Comparison of ENCODE assay signal across 12 cellular contexts in genomic region chr16:31129568-31130335, GRCh38. TPM values are rescaled to one million over a fixed set of nuclear protein-coding genes. Genes with fewer than 3 reads are reported as not detected.
DNase-seq lines count a peak whose midpoint lies in the region; ATAC-seq and TF ChIP-seq lines count a peak whose summit lies in the region.
"Had no signal": no experiment of that assay in that cellular context is flagged by ENCODE, and none has a peak within 500 bp of the region (broad histone marks: within the 10 kb centered on the region; RNA-seq: fewer than 3 reads in every experiment).

No MANE protein-coding gene starts in this region.

- H3K27ac ChIP-seq in C4-2B (peak overlapping the region; percentile 71), hepatocyte (peak overlapping the region; percentile 98), rectal smooth muscle tissue (ENCODE audit: low read depth, low read length) (peak overlapping the region; percentile 64)

- no peak overlapping the region for H2AFZ ChIP-seq in hepatocyte

- no peaks in the 10 kb centered on the region for H3K27me3 ChIP-seq in hepatocyte
- H3K27me3 ChIP-seq in rectal smooth muscle tissue (ENCODE audit: control insufficient read depth, insufficient read depth, low read length): no peaks in the 10 kb centered on the region

- DNase-seq in amniotic epithelial cell (ENCODE audit: low read depth) (peak; percentile 37), hepatocyte (ENCODE audit: low spot score) (peak; percentile 16), NCI-H774 (lab: John Stamatoyannopoulos, UW) (no peak), T-helper 1 cell (no peak), NCI-H69 (lab: John Stamatoyannopoulos, UW) (no peak)
- DNase-seq: activated T-cell treated with anti-CD3 and anti-CD28 coated beads, Interleukin-2, amount 50 U/mL, for 1 hour; effector CD8-positive, alpha-beta T cell; NCI-H1105 treated with DMSO at 0.1 percent for 48 hours had no signal

- peaks cover 20% of the 10 kb centered on the region for H3K79me2 ChIP-seq in hepatocyte

- H3K4me3 ChIP-seq in hepatocyte (no peak overlapping the region), rectal smooth muscle tissue (ENCODE audit: low read length) (no peak overlapping the region)

- H3K4me2 ChIP-seq in hepatocyte: no peak overlapping the region

- TF ChIP-seq CTCF in C4-2B (conservative IDR thresholded peaks at IDR 0.05) (no peak), hepatocyte (IDR thresholded peaks at IDR 0.05; ENCODE audit: poor library complexity) (no peak)

- H3K9ac ChIP-seq in rectal smooth muscle tissue (ENCODE audit: low read length): no peak overlapping the region

- H4K20me1 ChIP-seq in hepatocyte (ENCODE audit: insufficient read depth, poor library complexity, severe bottlenecking): peaks cover 4% of the 10 kb centered on the region

- ATAC-seq in HG03045 (IDR thresholded peaks at IDR 0.05; ENCODE audit: unreplicated experiment): no peak

- WGBS in hepatocyte (ENCODE audit: low lambda C conversion rate, missing lambda C conversion rate): 90% methylated on average over 27 of the region's 29 CpGs

- H3K36me3 ChIP-seq in hepatocyte (replicated peaks; ENCODE audit: insufficient read depth, low read depth) (no peaks in the 10 kb centered on the region), rectal smooth muscle tissue (ENCODE audit: control insufficient read depth, insufficient read depth, low read length) (peaks cover 15% of the 10 kb centered on the region)

- H3K4me1 ChIP-seq in hepatocyte (ENCODE audit: insufficient read depth) (peaks cover 57% of the 10 kb centered on the region), rectal smooth muscle tissue (ENCODE audit: control insufficient read depth, insufficient read depth, low read length) (no peaks in the 10 kb centered on the region)

- H3K9me3 ChIP-seq in hepatocyte (ENCODE audit: low read depth): no peaks in the 10 kb centered on the region

- no peaks in the 10 kb centered on the region for H3K9me2 ChIP-seq in hepatocyte (replicated peaks; ENCODE audit: insufficient read depth)

RNA-seq across cellular contexts. Expression of gene PRSS8, which starts 5.8 kb away (rescaled TPM):
- total RNA-seq in hepatocyte: 155 and 192 TPM in 2 replicates
- 297 and 320 TPM in 2 replicates for polyA plus RNA-seq in hepatocyte
- total RNA-seq: osteocyte had no signal

RNA-seq across cellular contexts. Expression of gene KAT8, which starts 12.3 kb away (rescaled TPM):
- 44.2 and 53.4 TPM in 2 replicates for total RNA-seq in hepatocyte
- 33.9 and 34.8 TPM in 2 replicates for polyA plus RNA-seq in hepatocyte

RNA-seq across cellular contexts. Expression of gene PRSS36, which starts 20.1 kb away (rescaled TPM):
- 0.63 and 2.9 TPM in 2 replicates for total RNA-seq in hepatocyte
- 1.4 and 2.1 TPM in 2 replicates for polyA plus RNA-seq in hepatocyte

RNA-seq across cellular contexts. Expression of gene BCKDK, which starts 21.6 kb away (rescaled TPM):
- 27.3 and 30.9 TPM in 2 replicates for total RNA-seq in hepatocyte
- polyA plus RNA-seq in hepatocyte: 62.1 and 75.2 TPM in 2 replicates

RNA-seq across cellular contexts. Expression of gene VKORC1, which starts 35.2 kb away (rescaled TPM):
- total RNA-seq in hepatocyte: 105 and 128 TPM in 2 replicates
- polyA plus RNA-seq in hepatocyte: 195 and 228 TPM in 2 replicates

Comparison
In these comparisons a context has a peak if more than half of its experiments do, and no peak if none do; other contexts are left out.
1. DNase-seq: peak in amniotic epithelial cell (single experiment) and hepatocyte (single experiment); none in NCI-H774 (single experiment), T-helper 1 cell (0 of 5) and NCI-H69 (single experiment).
2. Peak in every context shown above with its lines, with median percentiles within 50 percentile points of each other: H3K27ac ChIP-seq.